Comparison of ENCODE assay signal across 8 cellular contexts in genomic region chr19:14136509-14137281, GRCh38.
DNase-seq lines count a peak whose midpoint lies in the region; ATAC-seq lines count a peak whose summit lies in the region.

TSS of gene ASF1B (minus strand) at chr19:14136589. CDS start at chr19:14136456, 133 bp downstream.

- ATAC-seq in GM19035 (IDR thresholded peaks at IDR 0.05; ENCODE audit: unreplicated experiment) (peak; percentile 86), HG03354 (IDR thresholded peaks at IDR 0.05; ENCODE audit: poor library complexity, severe bottlenecking, unreplicated experiment) (peak; percentile 84)

- peak; percentile 100 for DNase-seq in AML-193 (lab: John Stamatoyannopoulos, UW)
- peak; percentile 100 for DNase-seq in NCI-H446 (lab: John Stamatoyannopoulos, UW)
- DNase-seq in activated CD4-positive, CD25-positive, alpha-beta regulatory T cell treated with anti-CD3 and anti-CD28 coated beads, Interleukin-2, amount 50 U/mL, for 16 hours (ENCODE audit: low read depth, low spot score): peak; percentile 95
- peak; percentile 100 for DNase-seq in cerebellar cortex (ENCODE audit: low spot score)
- peak; percentile 100 for DNase-seq in iris pigment epithelial cell (ENCODE audit: low read depth)
- peak; percentile 96 to 97 for DNase-seq in stimulated activated CD4-positive, alpha-beta T cell treated with anti-CD3 and anti-CD28 coated beads, Interleukin-12 subunit alpha, Interleukin-12 subunit beta, amount 100 ng/mL, for 24 hours (ENCODE audit: low read depth in 2 of 2)

Comparison
In these comparisons a context has a peak if more than half of its experiments do, and no peak if none do; other contexts are left out.
1. Peak in every context shown above with its lines: DNase-seq and ATAC-seq.